ENCODE assay signal across 1 cellular context in genomic region chr17:57422574-57423164, GRCh38.
TF ChIP-seq lines count a peak whose summit lies in the region.

No MANE protein-coding gene starts in this region.

TF ChIP-seq in HEK293, 187 proteins besides CTCF, POLR2A, EP300 and RAD21 (continued from another document and continues in another):
- no peak for TF ChIP-seq ZNF580 (tag by site-specific recombination; IDR thresholded peaks at IDR 0.05)
- TF ChIP-seq BCL11B (tag by site-specific recombination; IDR thresholded peaks at IDR 0.05; ENCODE audit: low read depth) = no peak
- no peak for TF ChIP-seq SETDB1 (IDR thresholded peaks at IDR 0.05; ENCODE audit: insufficient read length, low read length)
- TF ChIP-seq ZNF2 (tag by site-specific recombination; IDR thresholded peaks at IDR 0.05) = 0 out of 2 replicates have a peak, but pooled peaks have one; percentile 59
- peak; percentile 62 for TF ChIP-seq ZNF529 (tag by site-specific recombination; IDR thresholded peaks at IDR 0.05; ENCODE audit: insufficient replicate concordance)
- peak; percentile 35; the same call in 1 of the 2 replicates for TF ChIP-seq ZNF639 (tag by site-specific recombination; IDR thresholded peaks at IDR 0.05)
- no peak for TF ChIP-seq ZFP3 (tag by site-specific recombination; IDR thresholded peaks at IDR 0.05; ENCODE audit: low read depth)
- TF ChIP-seq ZIC2 (tag by site-specific recombination; IDR thresholded peaks at IDR 0.05) = no peak
- TF ChIP-seq ZNF558 (tag by site-specific recombination; IDR thresholded peaks at IDR 0.05) = 0 out of 2 replicates have a peak, but pooled peaks have one; percentile 18
- TF ChIP-seq, protein P1, sequence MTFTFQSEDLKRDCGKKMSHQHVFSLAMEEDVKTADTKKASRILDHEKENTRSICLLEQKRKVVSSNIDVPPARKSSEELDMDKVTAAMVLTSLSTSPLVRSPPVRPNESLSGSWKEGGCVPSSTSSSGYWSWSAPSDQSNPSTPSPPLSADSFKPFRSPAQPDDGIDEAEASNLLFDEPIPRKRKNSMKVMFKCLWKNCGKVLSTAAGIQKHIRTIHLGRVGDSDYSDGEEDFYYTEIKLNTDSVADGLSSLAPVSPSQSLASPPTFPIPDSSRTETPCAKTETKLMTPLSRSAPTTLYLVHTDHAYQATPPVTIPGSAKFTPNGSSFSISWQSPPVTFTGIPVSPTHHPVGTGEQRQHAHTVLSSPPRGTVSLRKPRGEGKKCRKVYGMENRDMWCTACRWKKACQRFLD (tag by site-specific recombination; IDR thresholded peaks at IDR 0.05) = no peak
- no peak for TF ChIP-seq ZNF776 (tag by site-specific recombination; IDR thresholded peaks at IDR 0.05; ENCODE audit: borderline replicate concordance)
- no peak for TF ChIP-seq RBAK (tag by site-specific recombination; IDR thresholded peaks at IDR 0.05)
- TF ChIP-seq ZNF112 (tag by site-specific recombination; IDR thresholded peaks at IDR 0.05) = no peak
- TF ChIP-seq GFI1B (tag by site-specific recombination; IDR thresholded peaks at IDR 0.05) = peak; percentile 77
- TF ChIP-seq ZNF37A (tag by site-specific recombination; IDR thresholded peaks at IDR 0.05) = no peak
- peak; percentile 62; the same call in 1 of the 2 replicates for TF ChIP-seq ZEB2 (tag by site-specific recombination; IDR thresholded peaks at IDR 0.05)
- peak; percentile 43; the same call in 1 of the 2 replicates for TF ChIP-seq ZXDB (tag by site-specific recombination; IDR thresholded peaks at IDR 0.05)
- 0 out of 2 replicates have a peak, but pooled peaks have one; percentile 8 for TF ChIP-seq PRDM10 (tag by site-specific recombination; IDR thresholded peaks at IDR 0.05)
- no peak for TF ChIP-seq ZNF157 (tag by site-specific recombination; IDR thresholded peaks at IDR 0.05)
- no peak for TF ChIP-seq AEBP2 (tag by site-specific recombination; IDR thresholded peaks at IDR 0.05; ENCODE audit: borderline replicate concordance)
- TF ChIP-seq ZBTB17 (tag by site-specific recombination; IDR thresholded peaks at IDR 0.05) = 0 out of 2 replicates have a peak, but pooled peaks have one; percentile 26
- TF ChIP-seq, protein P2, sequence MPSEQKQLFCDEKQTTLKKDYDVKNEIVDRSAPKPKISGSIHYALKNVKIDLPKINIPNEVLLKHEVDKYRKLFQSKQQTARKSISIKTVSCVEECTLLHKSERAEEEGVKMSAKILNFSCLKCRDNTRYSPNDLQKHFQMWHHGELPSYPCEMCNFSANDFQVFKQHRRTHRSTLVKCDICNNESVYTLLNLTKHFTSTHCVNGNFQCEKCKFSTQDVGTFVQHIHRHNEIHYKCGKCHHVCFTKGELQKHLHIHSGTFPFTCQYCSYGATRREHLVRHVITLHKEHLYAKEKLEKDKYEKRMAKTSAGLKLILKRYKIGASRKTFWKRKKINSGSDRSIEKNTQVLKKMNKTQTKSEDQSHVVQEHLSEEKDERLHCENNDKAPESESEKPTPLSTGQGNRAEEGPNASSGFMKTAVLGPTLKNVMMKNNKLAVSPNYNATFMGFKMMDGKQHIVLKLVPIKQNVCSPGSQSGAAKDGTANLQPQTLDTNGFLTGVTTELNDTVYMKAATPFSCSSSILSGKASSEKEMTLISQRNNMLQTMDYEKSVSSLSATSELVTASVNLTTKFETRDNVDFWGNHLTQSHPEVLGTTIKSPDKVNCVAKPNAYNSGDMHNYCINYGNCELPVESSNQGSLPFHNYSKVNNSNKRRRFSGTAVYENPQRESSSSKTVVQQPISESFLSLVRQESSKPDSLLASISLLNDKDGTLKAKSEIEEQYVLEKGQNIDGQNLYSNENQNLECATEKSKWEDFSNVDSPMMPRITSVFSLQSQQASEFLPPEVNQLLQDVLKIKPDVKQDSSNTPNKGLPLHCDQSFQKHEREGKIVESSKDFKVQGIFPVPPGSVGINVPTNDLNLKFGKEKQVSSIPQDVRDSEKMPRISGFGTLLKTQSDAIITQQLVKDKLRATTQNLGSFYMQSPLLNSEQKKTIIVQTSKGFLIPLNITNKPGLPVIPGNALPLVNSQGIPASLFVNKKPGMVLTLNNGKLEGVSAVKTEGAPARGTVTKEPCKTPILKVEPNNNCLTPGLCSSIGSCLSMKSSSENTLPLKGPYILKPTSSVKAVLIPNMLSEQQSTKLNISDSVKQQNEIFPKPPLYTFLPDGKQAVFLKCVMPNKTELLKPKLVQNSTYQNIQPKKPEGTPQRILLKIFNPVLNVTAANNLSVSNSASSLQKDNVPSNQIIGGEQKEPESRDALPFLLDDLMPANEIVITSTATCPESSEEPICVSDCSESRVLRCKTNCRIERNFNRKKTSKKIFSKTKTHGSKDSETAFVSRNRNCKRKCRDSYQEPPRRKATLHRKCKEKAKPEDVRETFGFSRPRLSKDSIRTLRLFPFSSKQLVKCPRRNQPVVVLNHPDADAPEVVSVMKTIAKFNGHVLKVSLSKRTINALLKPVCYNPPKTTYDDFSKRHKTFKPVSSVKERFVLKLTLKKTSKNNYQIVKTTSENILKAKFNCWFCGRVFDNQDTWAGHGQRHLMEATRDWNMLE (tag by site-specific recombination; conservative IDR thresholded peaks at IDR 0.05; ENCODE audit: low read depth) = 0 out of 2 replicates have a peak, but pooled peaks have one; percentile 24
- TF ChIP-seq ZBTB21 (tag by site-specific recombination; IDR thresholded peaks at IDR 0.05) = peak; percentile 55; the same call in 1 of the 2 replicates
- TF ChIP-seq, protein P3, sequence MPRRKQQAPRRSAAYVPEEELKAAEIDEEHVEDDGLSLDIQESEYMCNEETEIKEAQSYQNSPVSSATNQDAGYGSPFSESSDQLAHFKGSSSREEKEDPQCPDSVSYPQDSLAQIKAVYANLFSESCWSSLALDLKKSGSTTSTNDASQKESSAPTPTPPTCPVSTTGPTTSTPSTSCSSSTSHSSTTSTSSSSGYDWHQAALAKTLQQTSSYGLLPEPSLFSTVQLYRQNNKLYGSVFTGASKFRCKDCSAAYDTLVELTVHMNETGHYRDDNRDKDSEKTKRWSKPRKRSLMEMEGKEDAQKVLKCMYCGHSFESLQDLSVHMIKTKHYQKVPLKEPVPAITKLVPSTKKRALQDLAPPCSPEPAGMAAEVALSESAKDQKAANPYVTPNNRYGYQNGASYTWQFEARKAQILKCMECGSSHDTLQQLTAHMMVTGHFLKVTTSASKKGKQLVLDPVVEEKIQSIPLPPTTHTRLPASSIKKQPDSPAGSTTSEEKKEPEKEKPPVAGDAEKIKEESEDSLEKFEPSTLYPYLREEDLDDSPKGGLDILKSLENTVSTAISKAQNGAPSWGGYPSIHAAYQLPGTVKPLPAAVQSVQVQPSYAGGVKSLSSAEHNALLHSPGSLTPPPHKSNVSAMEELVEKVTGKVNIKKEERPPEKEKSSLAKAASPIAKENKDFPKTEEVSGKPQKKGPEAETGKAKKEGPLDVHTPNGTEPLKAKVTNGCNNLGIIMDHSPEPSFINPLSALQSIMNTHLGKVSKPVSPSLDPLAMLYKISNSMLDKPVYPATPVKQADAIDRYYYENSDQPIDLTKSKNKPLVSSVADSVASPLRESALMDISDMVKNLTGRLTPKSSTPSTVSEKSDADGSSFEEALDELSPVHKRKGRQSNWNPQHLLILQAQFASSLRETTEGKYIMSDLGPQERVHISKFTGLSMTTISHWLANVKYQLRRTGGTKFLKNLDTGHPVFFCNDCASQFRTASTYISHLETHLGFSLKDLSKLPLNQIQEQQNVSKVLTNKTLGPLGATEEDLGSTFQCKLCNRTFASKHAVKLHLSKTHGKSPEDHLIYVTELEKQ (tag by site-specific recombination; IDR thresholded peaks at IDR 0.05; ENCODE audit: borderline replicate concordance) = peak; percentile 30; the same call in 1 of the 2 replicates
- TF ChIP-seq ZBTB8A (tag by site-specific recombination; IDR thresholded peaks at IDR 0.05) = no peak
- TF ChIP-seq ZNF324 (tag by site-specific recombination; IDR thresholded peaks at IDR 0.05) = peak; percentile 62; the same call in 1 of the 2 replicates
- TF ChIP-seq MYNN (tag by site-specific recombination; IDR thresholded peaks at IDR 0.05; ENCODE audit: borderline replicate concordance) = no peak
- TF ChIP-seq, protein P4, sequence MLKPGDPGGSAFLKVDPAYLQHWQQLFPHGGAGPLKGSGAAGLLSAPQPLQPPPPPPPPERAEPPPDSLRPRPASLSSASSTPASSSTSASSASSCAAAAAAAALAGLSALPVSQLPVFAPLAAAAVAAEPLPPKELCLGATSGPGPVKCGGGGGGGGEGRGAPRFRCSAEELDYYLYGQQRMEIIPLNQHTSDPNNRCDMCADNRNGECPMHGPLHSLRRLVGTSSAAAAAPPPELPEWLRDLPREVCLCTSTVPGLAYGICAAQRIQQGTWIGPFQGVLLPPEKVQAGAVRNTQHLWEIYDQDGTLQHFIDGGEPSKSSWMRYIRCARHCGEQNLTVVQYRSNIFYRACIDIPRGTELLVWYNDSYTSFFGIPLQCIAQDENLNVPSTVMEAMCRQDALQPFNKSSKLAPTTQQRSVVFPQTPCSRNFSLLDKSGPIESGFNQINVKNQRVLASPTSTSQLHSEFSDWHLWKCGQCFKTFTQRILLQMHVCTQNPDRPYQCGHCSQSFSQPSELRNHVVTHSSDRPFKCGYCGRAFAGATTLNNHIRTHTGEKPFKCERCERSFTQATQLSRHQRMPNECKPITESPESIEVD (tag by site-specific recombination; IDR thresholded peaks at IDR 0.05) = peak; percentile 89
- no peak for TF ChIP-seq ZNF311 (tag by site-specific recombination; IDR thresholded peaks at IDR 0.05; ENCODE audit: borderline replicate concordance)
- TF ChIP-seq INSM2 (tag by site-specific recombination; IDR thresholded peaks at IDR 0.05) = peak; percentile 59
- TF ChIP-seq ZFP37 (tag by site-specific recombination; IDR thresholded peaks at IDR 0.05) = no peak
- TF ChIP-seq ZBTB20 (tag by site-specific recombination; IDR thresholded peaks at IDR 0.05) = peak; percentile 17; the same call in 1 of the 2 replicates
- TF ChIP-seq ZNF621 (tag by site-specific recombination; IDR thresholded peaks at IDR 0.05) = no peak
- TF ChIP-seq ZBTB26 (tag by site-specific recombination; optimal IDR thresholded peaks at IDR 0.05) = no peak
- no peak for TF ChIP-seq ZNF544 (tag by site-specific recombination; IDR thresholded peaks at IDR 0.05)
